In the genomic region with DNA sequence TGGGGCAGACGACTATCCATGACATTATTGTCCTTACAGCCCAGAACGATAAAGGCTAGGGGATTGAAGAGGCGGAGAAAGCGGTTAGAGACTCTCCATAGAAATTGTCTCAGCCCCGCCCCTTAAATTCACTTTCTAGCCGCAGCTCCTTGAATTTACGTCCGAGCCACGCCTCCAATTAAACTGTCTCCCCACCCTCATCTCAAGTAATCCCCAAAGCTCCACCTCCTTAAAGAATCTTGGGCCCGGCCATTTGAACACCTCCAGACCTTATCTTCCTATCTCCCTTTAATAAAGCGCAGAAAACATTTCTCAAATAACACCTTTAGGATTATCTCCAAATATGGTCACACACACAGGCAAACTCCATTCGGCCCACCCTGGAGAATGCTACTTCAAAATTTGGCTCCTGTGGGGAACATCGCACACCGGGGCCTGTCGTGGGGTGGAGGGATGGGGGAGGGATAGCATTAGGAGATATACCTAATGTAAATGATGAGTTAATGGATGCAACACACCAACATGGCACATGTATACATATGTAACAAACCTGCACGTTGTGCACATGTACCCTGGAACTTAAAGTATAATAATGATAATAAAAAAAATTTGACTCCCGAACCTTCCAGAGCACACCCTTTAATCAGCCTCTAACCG, we compare ENCODE assay signal across 8 cellular contexts. TPM values are rescaled to one million over a fixed set of nuclear protein-coding genes. Genes with fewer than 3 reads are reported as not detected.
DNase-seq lines count a peak whose midpoint lies in the region; ATAC-seq and TF ChIP-seq lines count a peak whose summit lies in the region.

No MANE protein-coding gene starts in this region.

- BruUV-seq in OCI-LY7 (replicated peaks; lab: Mats Ljungman, UMichigan) (no TSS peak), MCF 10A (replicated peaks; lab: Mats Ljungman, UMichigan) (TSS peak; percentile 77)

- H3K27me3 Mint-ChIP-seq in MCF 10A (ENCODE audit: insufficient read depth, unreplicated experiment) = no peaks in the 10 kb centered on the region

- DNase-seq in DND-41 (peak; percentile 63), OCI-LY7 (ENCODE audit: low spot score) (peak; percentile 72), MCF 10A (ENCODE audit: unreplicated experiment) (peak; percentile 82), GM19240 (ENCODE audit: insufficient read length, low spot score) (no peak)

- H3K79me2 ChIP-seq in DND-41 (ENCODE audit: insufficient read depth, low read length) = no peaks in the 10 kb centered on the region
- no peaks in the 10 kb centered on the region for H3K79me2 ChIP-seq in OCI-LY7 (ENCODE audit: insufficient read depth, low read depth, low read length)

- H3K4me1 ChIP-seq in DND-41 (ENCODE audit: insufficient read depth, low read length) (peaks cover 21% of the 10 kb centered on the region), OCI-LY7 (ENCODE audit: insufficient read depth, low read length, poor library complexity, severe bottlenecking) (peaks cover 13% of the 10 kb centered on the region)

- H3K9ac ChIP-seq in DND-41 (ENCODE audit: low read depth, low read length) = peak overlapping the region; percentile 66

- peak overlapping the region in 1 of 2 experiments; percentile 52; a peak in 2 of 4 replicates for H3K4me3 ChIP-seq in DND-41 (ENCODE audit: low read depth in 1 of 2, low read length in 2 of 2)
- H3K4me3 ChIP-seq in OCI-LY7 (ENCODE audit: low read depth, low read length, poor library complexity, severe bottlenecking) = peak overlapping the region; percentile 72
- H3K4me3 ChIP-seq in iPS-18c (ENCODE audit: insufficient read depth, low read depth, low read length) = peak overlapping the region; percentile 53; the same call in 1 of the 2 replicates
- H3K4me3 ChIP-seq in skin epidermis = peak overlapping the region; percentile 32 to 45 (median 39)

- H2AFZ ChIP-seq in DND-41 (ENCODE audit: low read depth, low read length) (peak overlapping the region; percentile 51), OCI-LY7 (ENCODE audit: low read length) (peak overlapping the region; percentile 21; the same call in 1 of the 2 replicates)

- no peaks in the 10 kb centered on the region for H3K9me3 ChIP-seq in DND-41 (ENCODE audit: insufficient read depth, low read length, severe bottlenecking)
- H3K9me3 ChIP-seq in OCI-LY7 (ENCODE audit: low read length) = no peaks in the 10 kb centered on the region
- peaks cover 7% of the 10 kb centered on the region for H3K9me3 ChIP-seq in iPS-18c (ENCODE audit: control insufficient read depth, insufficient read depth, low read length)

- peaks cover 7% of the 10 kb centered on the region for H3K4me1 Mint-ChIP-seq in MCF 10A (ENCODE audit: insufficient read depth, unreplicated experiment)

- H4K20me1 ChIP-seq in DND-41 (ENCODE audit: insufficient read depth, low read length) = no peaks in the 10 kb centered on the region
- no peaks in the 10 kb centered on the region for H4K20me1 ChIP-seq in OCI-LY7 (ENCODE audit: insufficient read depth, low read length)

- H3K4me2 ChIP-seq in DND-41 (ENCODE audit: insufficient read depth, low read length) (peak overlapping the region; percentile 61), OCI-LY7 (ENCODE audit: low read length) (peak overlapping the region; percentile 85)

- POLR2A ChIA-PET in OCI-LY7 (lab: Charles Lee) (interaction anchor here (0.6 to 2.5 kb wide), 6 partner anchors 10 to 20 kb away, joined by 3 to 7 read pairs (median 4); a partner anchor contains a TSS), MCF 10A (lab: Yijun Ruan, JAX) (interaction anchor here (0.5 to 3.4 kb wide), 18 partner anchors 11 to 197 kb away, joined by 3 to 31 read pairs (median 4); a partner anchor contains a TSS)

- H3K27me3 ChIP-seq in DND-41 (ENCODE audit: insufficient read depth, low read length, poor library complexity) = no peaks in the 10 kb centered on the region

- H3K27ac ChIP-seq in DND-41 (ENCODE audit: low read length) = peak overlapping the region; percentile 83
- H3K27ac ChIP-seq in OCI-LY7 (ENCODE audit: low read depth, low read length, poor library complexity, severe bottlenecking) = peak overlapping the region; percentile 83
- peak overlapping the region in 18 of 21 experiments; percentile 81 to 93 (median 89) for H3K27ac ChIP-seq in skin epidermis

- H3K36me3 Mint-ChIP-seq in MCF 10A (ENCODE audit: insufficient read depth, unreplicated experiment) = peaks cover 7% of the 10 kb centered on the region

- TF ChIP-seq CTCF in DND-41 (IDR thresholded peaks at IDR 0.05; ENCODE audit: borderline replicate concordance, extremely low read depth, low read length, poor library complexity, severe bottlenecking) (no peak), OCI-LY7 (conservative IDR thresholded peaks at IDR 0.05; ENCODE audit: low read length) (no peak), MCF 10A (IDR thresholded peaks at IDR 0.05; ENCODE audit: unreplicated experiment) (no peak)

- H3K9me2 ChIP-seq in OCI-LY7 (ENCODE audit: insufficient read depth, low read length) = no peaks in the 10 kb centered on the region

- intact Hi-C loops in OCI-LY7 (cut with micrococcal nuclease; ENCODE audit: unreplicated experiment) (no loop called here), MCF 10A (cut with micrococcal nuclease) (loop anchor here (5.0 kb wide), 1 partner anchor 33 kb away; a partner anchor contains a TSS)

- peak overlapping the region; percentile 96 for H3K4me3 Mint-ChIP-seq in MCF 10A (ENCODE audit: unreplicated experiment)

- peak; percentile 37 for ATAC-seq in DND-41 (ENCODE audit: insufficient read depth, low read depth)
- peak; percentile 3 for ATAC-seq in HG02885 (IDR thresholded peaks at IDR 0.05; ENCODE audit: poor library complexity, unreplicated experiment)
- ATAC-seq in GM19467 (IDR thresholded peaks at IDR 0.05; ENCODE audit: unreplicated experiment) = no peak

- peaks cover 8% of the 10 kb centered on the region for H3K9me3 Mint-ChIP-seq in MCF 10A (ENCODE audit: unreplicated experiment)

- CTCF ChIA-PET in OCI-LY7 (lab: Charles Lee; ENCODE audit: unreplicated experiment) (interaction anchor here (0.6 to 1.0 kb wide), 5 partner anchors 10 to 36 kb away, joined by 3 to 9 read pairs (median 4); a partner anchor contains a TSS), MCF 10A (lab: Yijun Ruan, JAX) (interaction anchor here (0.5 to 1.9 kb wide), 11 partner anchors 9 to 335 kb away, joined by 3 to 15 read pairs (median 4); a partner anchor contains a TSS)

- peak overlapping the region; percentile 99 for H3K27ac Mint-ChIP-seq in MCF 10A (ENCODE audit: low read depth, unreplicated experiment)

- H3K36me3 ChIP-seq in DND-41 (ENCODE audit: insufficient read depth, low read length) = no peaks in the 10 kb centered on the region
- no peaks in the 10 kb centered on the region for H3K36me3 ChIP-seq in OCI-LY7 (ENCODE audit: insufficient read depth, low read length)

RNA-seq across cellular contexts. Expression of a gene that starts 7.2 kb away (rescaled TPM):
- total RNA-seq in OCI-LY7 (2014; rRNA removed; shearing (Covaris generic)) = 0.85 and 1.0 TPM in 2 replicates
- total RNA-seq in OCI-LY7 (2022) = 1.1 and 1.7 TPM in 2 replicates
- 0.52 and 0.84 TPM in 2 replicates for total RNA-seq in MCF 10A (2022)

RNA-seq across cellular contexts. Expression of a gene that starts 16.3 kb away (rescaled TPM):
- total RNA-seq in OCI-LY7 (2014; rRNA removed; shearing (Covaris generic)) = 16.7 and 21.2 TPM in 2 replicates
- total RNA-seq in OCI-LY7 (2022) (54.3 and 56.9 TPM in 2 replicates), MCF 10A (2022) (292 and 308 TPM in 2 replicates)

RNA-seq across cellular contexts. Expression of a gene that starts 30.8 kb away (rescaled TPM):
- total RNA-seq in OCI-LY7 (2014; rRNA removed; shearing (Covaris generic)) = 9.9 and 10.6 TPM in 2 replicates
- total RNA-seq in OCI-LY7 (2022) (11.0 and 16.7 TPM in 2 replicates), MCF 10A (2022) (14.5 and 15.7 TPM in 2 replicates)

RNA-seq across cellular contexts. Expression of a gene that starts 31.8 kb away (rescaled TPM):
- 18.8 and 27.5 TPM in 2 replicates for total RNA-seq in OCI-LY7 (2014; rRNA removed; shearing (Covaris generic))
- total RNA-seq in OCI-LY7 (2022) = 16.8 and 17.7 TPM in 2 replicates
- 22.0 and 24.4 TPM in 2 replicates for total RNA-seq in MCF 10A (2022)

RNA-seq across cellular contexts. Expression of a gene that starts 44.6 kb away (rescaled TPM):
- total RNA-seq in OCI-LY7 (2014; rRNA removed; shearing (Covaris generic)) = 0.79 and 2.3 TPM in 2 replicates
- total RNA-seq in OCI-LY7 (2022) (2.3 and 2.9 TPM in 2 replicates), MCF 10A (2022) (0.75 and 0.79 TPM in 2 replicates)
